In genomic region chr10:101007099-101007711, GRCh38 we compare ENCODE assay signal across 1 cellular context.
TF ChIP-seq lines count a peak whose summit lies in the region.

No MANE protein-coding gene starts in this region.

TF ChIP-seq in K562, 482 proteins besides CTCF, POLR2A, EP300 and RAD21:
- TF ChIP-seq SAP30 (IDR thresholded peaks at IDR 0.05; ENCODE audit: borderline replicate concordance, insufficient read depth, low read depth, low read length, poor library complexity, severe bottlenecking) (no peak), MED1 (CRISPR knock-in tag; IDR thresholded peaks at IDR 0.05; ENCODE audit: borderline replicate concordance) (no peak), POLR2G (IDR thresholded peaks at IDR 0.05; ENCODE audit: low read depth, low read length) (0 out of 2 replicates have a peak, but pooled peaks have one; percentile 16), ATF7 (IDR thresholded peaks at IDR 0.05) (no peak), CREB1 (IDR thresholded peaks at IDR 0.05) (no peak), CREB1 (CRISPR knock-in tag; IDR thresholded peaks at IDR 0.05) (no peak), ZNF655 (CRISPR knock-in tag; IDR thresholded peaks at IDR 0.05) (no peak), HEY1 (CRISPR knock-in tag; IDR thresholded peaks at IDR 0.05; ENCODE audit: borderline replicate concordance) (no peak), ATF4 (CRISPR knock-in tag; IDR thresholded peaks at IDR 0.05) (no peak), ZNF445 (CRISPR knock-in tag; IDR thresholded peaks at IDR 0.05; ENCODE audit: low read depth) (no peak)
